ENCODE assay signal across 18 cellular contexts in the genomic region with DNA sequence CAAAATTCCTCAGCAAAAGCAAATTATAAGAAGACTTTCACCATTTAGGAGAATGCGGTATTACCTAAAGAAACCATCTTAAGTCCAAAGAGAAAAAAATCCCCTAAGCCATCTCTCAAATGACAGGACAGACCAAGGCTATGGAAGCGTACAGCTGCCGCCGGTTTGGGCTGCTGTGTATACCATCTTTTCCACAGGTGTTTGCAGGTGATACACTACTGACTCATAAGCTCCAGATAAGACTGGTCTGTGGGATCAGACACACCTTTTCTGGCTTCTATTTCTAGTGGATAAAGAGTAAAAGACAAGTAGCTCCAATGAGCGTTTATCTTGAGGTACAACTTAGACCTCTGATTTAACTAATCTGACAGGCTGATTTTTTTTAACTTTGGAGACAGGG.
"Had no signal": no experiment of that assay in that cellular context is flagged by ENCODE, and none has a peak within 500 bp of the region (broad histone marks: within the 10 kb centered on the region; RNA-seq: fewer than 3 reads in every experiment).

No MANE protein-coding gene starts in this region.

- H3K36me3 ChIP-seq: colonic mucosa had no signal

- H3K9me3 ChIP-seq: colonic mucosa, left lung, right lobe of liver, stomach, vagina had no signal

- H3K4me3 ChIP-seq: colonic mucosa, left lung, neural progenitor cell, right lobe of liver, smooth muscle cell, stomach, vagina had no signal

- H3K4me3 Mint-ChIP-seq: activated naive CD8-positive, alpha-beta T cell treated with anti-CD3 and anti-CD28 coated beads, Interleukin-2, amount 10 ng/mL, durations not matched to agents 7 days and 5 days; activated T-helper 1 cell treated with anti-CD3 and anti-CD28 coated beads, Interleukin-12 subunit alpha, Interleukin-12 subunit beta, Interleukin-2, Interleukin-4 antibody, amounts not matched to agents 30 ng/mL and 10 ng/mL and 1 ng/mL, durations not matched to agents 14 hours and 24 hours and 36 hours; central memory CD8-positive, alpha-beta T cell; endodermal cell; naive thymus-derived CD4-positive, alpha-beta T cell; neural progenitor cell had no signal

- ATAC-seq: left lung; naive thymus-derived CD4-positive, alpha-beta T cell; right lobe of liver had no signal

- DNase-seq: activated CD8-positive, alpha-beta memory T cell treated with anti-CD3 and anti-CD28 coated beads, Interleukin-2, amount 50 U/mL, for 4 hours; activated naive CD4-positive, alpha-beta T cell; activated naive CD8-positive, alpha-beta T cell treated with anti-CD3 and anti-CD28 coated beads, Interleukin-2, amount 10 ng/mL, durations not matched to agents 7 days and 5 days; amygdala; colonic mucosa; endodermal cell; left lung; naive thymus-derived CD4-positive, alpha-beta T cell; right lobe of liver; stimulated activated CD4-positive, alpha-beta T cell treated with anti-CD3 and anti-CD28 coated beads, Interleukin-4, amount 100 ng/mL, for 1 hour; stomach; SW 1271; trophoblast cell had no signal

- H3K9ac ChIP-seq: neural progenitor cell had no signal

- H3K27me3 ChIP-seq: colonic mucosa, left lung, neural progenitor cell, right lobe of liver, stomach, vagina had no signal

- H3K4me1 Mint-ChIP-seq: endodermal cell, neural progenitor cell had no signal

- H3K27me3 Mint-ChIP-seq: activated naive CD8-positive, alpha-beta T cell treated with anti-CD3 and anti-CD28 coated beads, Interleukin-2, amount 10 ng/mL, durations not matched to agents 7 days and 5 days; central memory CD8-positive, alpha-beta T cell; naive thymus-derived CD4-positive, alpha-beta T cell had no signal

- H3K27ac ChIP-seq: colonic mucosa, left lung, neural progenitor cell, right lobe of liver, stomach, vagina had no signal

- H3K4me1 ChIP-seq: colonic mucosa, left lung, neural progenitor cell, vagina had no signal

- H3K4me2 ChIP-seq: neural progenitor cell, smooth muscle cell had no signal

- H3K9me3 Mint-ChIP-seq: activated naive CD8-positive, alpha-beta T cell treated with anti-CD3 and anti-CD28 coated beads, Interleukin-2, amount 10 ng/mL, durations not matched to agents 7 days and 5 days; activated T-helper 1 cell treated with anti-CD3 and anti-CD28 coated beads, Interleukin-12 subunit alpha, Interleukin-12 subunit beta, Interleukin-2, Interleukin-4 antibody, amounts not matched to agents 30 ng/mL and 10 ng/mL and 1 ng/mL, durations not matched to agents 14 hours and 24 hours and 36 hours; central memory CD8-positive, alpha-beta T cell; endodermal cell; naive thymus-derived CD4-positive, alpha-beta T cell; neural progenitor cell had no signal

- H3K27ac Mint-ChIP-seq: activated T-helper 1 cell treated with anti-CD3 and anti-CD28 coated beads, Interleukin-12 subunit alpha, Interleukin-12 subunit beta, Interleukin-2, Interleukin-4 antibody, amounts not matched to agents 30 ng/mL and 10 ng/mL and 1 ng/mL, durations not matched to agents 14 hours and 24 hours and 36 hours; endodermal cell; neural progenitor cell had no signal

- H2AFZ ChIP-seq: neural progenitor cell had no signal
